In the genomic region with DNA sequence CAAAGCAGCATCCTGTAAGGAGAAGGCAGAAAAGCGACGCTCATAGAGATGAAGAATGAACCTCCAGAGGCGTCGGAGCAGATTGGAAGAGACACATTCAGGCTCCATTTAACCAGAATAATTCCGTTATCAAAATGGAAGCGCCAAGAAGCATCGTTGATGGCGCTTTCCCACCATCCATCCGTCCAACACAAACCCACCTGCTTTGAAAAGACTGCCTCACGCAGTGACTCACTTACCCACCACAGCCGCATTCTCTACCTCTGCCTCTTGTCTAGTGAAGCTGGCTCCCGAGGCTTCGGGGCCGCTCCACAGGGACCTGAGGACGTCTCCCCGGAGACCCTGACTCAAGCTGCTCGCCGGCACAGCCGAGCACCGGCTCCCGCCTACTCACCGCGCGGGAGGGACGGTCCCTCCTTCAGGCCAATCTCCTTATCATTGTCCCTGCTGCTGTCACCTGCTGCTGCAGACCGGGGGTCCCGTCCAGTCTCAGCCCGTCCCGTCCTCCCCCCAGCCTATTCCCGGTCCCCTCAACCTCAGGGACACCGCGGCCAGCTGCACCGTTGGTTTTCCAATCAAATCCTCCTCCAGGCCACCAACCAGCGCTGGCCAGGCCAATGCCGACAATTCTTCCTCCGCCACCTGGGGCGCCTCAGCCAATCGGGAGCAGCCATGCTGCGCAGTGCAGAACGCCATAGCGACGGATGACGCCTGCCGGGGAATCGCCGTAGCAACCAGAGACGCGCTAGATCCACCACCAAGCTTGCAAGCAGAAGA, we compare ENCODE assay signal across 8 cellular contexts. TPM values are rescaled to one million over a fixed set of nuclear protein-coding genes. Genes with fewer than 3 reads are reported as not detected.
DNase-seq lines count a peak whose midpoint lies in the region; ATAC-seq and TF ChIP-seq lines count a peak whose summit lies in the region.

A gene with protein sequence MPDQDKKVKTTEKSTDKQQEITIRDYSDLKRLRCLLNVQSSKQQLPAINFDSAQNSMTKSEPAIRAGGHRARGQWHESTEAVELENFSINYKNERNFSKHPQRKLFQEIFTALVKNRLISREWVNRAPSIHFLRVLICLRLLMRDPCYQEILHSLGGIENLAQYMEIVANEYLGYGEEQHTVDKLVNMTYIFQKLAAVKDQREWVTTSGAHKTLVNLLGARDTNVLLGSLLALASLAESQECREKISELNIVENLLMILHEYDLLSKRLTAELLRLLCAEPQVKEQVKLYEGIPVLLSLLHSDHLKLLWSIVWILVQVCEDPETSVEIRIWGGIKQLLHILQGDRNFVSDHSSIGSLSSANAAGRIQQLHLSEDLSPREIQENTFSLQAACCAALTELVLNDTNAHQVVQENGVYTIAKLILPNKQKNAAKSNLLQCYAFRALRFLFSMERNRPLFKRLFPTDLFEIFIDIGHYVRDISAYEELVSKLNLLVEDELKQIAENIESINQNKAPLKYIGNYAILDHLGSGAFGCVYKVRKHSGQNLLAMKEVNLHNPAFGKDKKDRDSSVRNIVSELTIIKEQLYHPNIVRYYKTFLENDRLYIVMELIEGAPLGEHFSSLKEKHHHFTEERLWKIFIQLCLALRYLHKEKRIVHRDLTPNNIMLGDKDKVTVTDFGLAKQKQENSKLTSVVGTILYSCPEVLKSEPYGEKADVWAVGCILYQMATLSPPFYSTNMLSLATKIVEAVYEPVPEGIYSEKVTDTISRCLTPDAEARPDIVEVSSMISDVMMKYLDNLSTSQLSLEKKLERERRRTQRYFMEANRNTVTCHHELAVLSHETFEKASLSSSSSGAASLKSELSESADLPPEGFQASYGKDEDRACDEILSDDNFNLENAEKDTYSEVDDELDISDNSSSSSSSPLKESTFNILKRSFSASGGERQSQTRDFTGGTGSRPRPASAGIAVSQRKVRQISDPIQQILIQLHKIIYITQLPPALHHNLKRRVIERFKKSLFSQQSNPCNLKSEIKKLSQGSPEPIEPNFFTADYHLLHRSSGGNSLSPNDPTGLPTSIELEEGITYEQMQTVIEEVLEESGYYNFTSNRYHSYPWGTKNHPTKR (minus strand): TSS at position 553 of the 777 bp plus-strand sequence. CDS start 16,501 bp downstream, outside the sequence.

- H3K4me3 ChIP-seq in NB4 (ENCODE audit: low read depth, low read length), result peak within 1 kb of the TSS; percentile 70
- H3K4me3 ChIP-seq in SU-DHL-6 (ENCODE audit: insufficient read depth, low read length, poor library complexity, severe bottlenecking), result peak within 1 kb of the TSS; percentile 50
- peak within 1 kb of the TSS; percentile 84 for H3K4me3 ChIP-seq in adipocyte (ENCODE audit: low read length)
- peak within 1 kb of the TSS; percentile 58 to 65 for H3K4me3 ChIP-seq in tibial artery

- H3K9ac ChIP-seq in SU-DHL-6 (ENCODE audit: low read length), result peak within 1 kb of the TSS; percentile 22; the same call in 1 of the 2 replicates
- H3K9ac ChIP-seq in adipocyte (ENCODE audit: low read length), result peak within 1 kb of the TSS; percentile 57

- no peak for TF ChIP-seq POLR2A in NB4 (IDR thresholded peaks at IDR 0.05; ENCODE audit: extremely low read depth, insufficient read length)

- CTCF ChIA-PET in HEK293T (lab: Yijun Ruan, JAX), result interaction anchor here (0.8 to 1.4 kb wide), 3 partner anchors 10 to 98 kb away, joined by 3 to 5 read pairs (median 4); no protein-coding TSS in a partner anchor

- H3K79me2 ChIP-seq in SU-DHL-6 (ENCODE audit: insufficient read depth, low read length), result no peaks in the 10 kb centered on the region

- H3K4me1 ChIP-seq in adipocyte (ENCODE audit: control insufficient read depth, insufficient read depth, low read length) (peaks cover 4% of the 10 kb centered on the region), tibial artery (peaks cover 0 to 8% (median 0%) of the 10 kb centered on the region in 4 donors)

- no peaks in the 10 kb centered on the region for H3K9me2 ChIP-seq in SU-DHL-6 (replicated peaks; ENCODE audit: insufficient read depth, low read length)

- peak within 1 kb of the TSS; percentile 6 for H2AFZ ChIP-seq in SU-DHL-6 (ENCODE audit: low read depth, low read length, severe bottlenecking)

- in situ Hi-C loops in G401 (cut with HindIII; ENCODE audit: low sequenced_read_pairs), result loop anchor here (5.0 to 25.0 kb wide), 2 partner anchors 38 to 293 kb away; no protein-coding TSS in a partner anchor

- POLR2A ChIA-PET in HEK293T (lab: Yijun Ruan, JAX), result no interaction called here

- H3K36me3 ChIP-seq in SU-DHL-6 (ENCODE audit: low read length) (no peaks in the 10 kb centered on the region; the same call in 1 of the 2 replicates), adipocyte (ENCODE audit: control insufficient read depth, insufficient read depth, low read length, severe bottlenecking) (peaks cover 21% of the 10 kb centered on the region), tibial artery (no peaks in the 10 kb centered on the region)

- H3K4me2 ChIP-seq in SU-DHL-6 (ENCODE audit: low read depth, low read length, poor library complexity, severe bottlenecking), result peak within 1 kb of the TSS; percentile 53

- 0 out of 2 replicates have a peak, but pooled peaks cover 2% of the 10 kb centered on the region for H3F3A ChIP-seq in SU-DHL-6 (ENCODE audit: insufficient read depth)

- no peak within 1 kb of the TSS for H3K27ac ChIP-seq in SU-DHL-6 (ENCODE audit: low read depth, low read length)
- no peak within 1 kb of the TSS for H3K27ac ChIP-seq in tibial artery

- H3K9me3 ChIP-seq in SU-DHL-6 (ENCODE audit: insufficient read depth, low read length) (no peaks in the 10 kb centered on the region), adipocyte (ENCODE audit: control insufficient read depth, low read length) (no peaks in the 10 kb centered on the region), tibial artery (no peaks in the 10 kb centered on the region)

- TF ChIP-seq CTCF in NB4 (IDR thresholded peaks at IDR 0.05; ENCODE audit: low read depth, low read length) (no peak), SU-DHL-6 (IDR thresholded peaks at IDR 0.05; ENCODE audit: insufficient read depth, low read length, poor library complexity, severe bottlenecking) (no peak), tibial artery (IDR thresholded peaks at IDR 0.05) (no peak)

- intact Hi-C loops in left cardiac atrium (cut with DNase I), result no loop called here
- intact Hi-C loops in tibial artery (cut with DNase I; ENCODE audit: low total_unique reads), result no loop called here

- ATAC-seq in left cardiac atrium, result peak; percentile 100

- H4K20me1 ChIP-seq in SU-DHL-6 (ENCODE audit: low read depth, low read length), result no peaks in the 10 kb centered on the region

- H3K27me3 ChIP-seq in SU-DHL-6 (ENCODE audit: low read length) (no peaks in the 10 kb centered on the region), adipocyte (replicated peaks; ENCODE audit: control insufficient read depth, insufficient read depth, low read length) (no peaks in the 10 kb centered on the region), tibial artery (no peaks in the 10 kb centered on the region)

- peak; percentile 91 for DNase-seq in G401 (ENCODE audit: low spot score)
- DNase-seq in HEK293T (ENCODE audit: extremely low spot score), result peak; percentile 96
- peak; percentile 88 for DNase-seq in NB4 (ENCODE audit: low read depth)
- DNase-seq in adipocyte (ENCODE audit: low read depth), result no peak
- DNase-seq in left cardiac atrium, result peak; percentile 92
- peak; percentile 71 for DNase-seq in pons (ENCODE audit: low spot score)
- DNase-seq in tibial artery, result peak; percentile 79 to 91

TF ChIP-seq in HEK293T, 16 proteins besides CTCF, POLR2A, EP300 and RAD21:
- TF ChIP-seq FOXK2 (IDR thresholded peaks at IDR 0.05), result peak; percentile 92
- no peak for TF ChIP-seq ELF4 (IDR thresholded peaks at IDR 0.05)
- no peak for TF ChIP-seq SP1 (IDR thresholded peaks at IDR 0.05)
- no peak for TF ChIP-seq FOXM1 (IDR thresholded peaks at IDR 0.05; ENCODE audit: borderline replicate concordance)
- TF ChIP-seq L3MBTL2 (conservative IDR thresholded peaks at IDR 0.05), result peak; percentile 60

RNA-seq across cellular contexts. Expression of the gene that starts here (rescaled TPM):
- total RNA-seq in G401 (2014; rRNA removed; shearing (Covaris generic)), result 0.51 and 2.9 TPM in 2 replicates
- 1 to 10 TPM; 5.1 to 6.1 TPM for total RNA-seq in left cardiac atrium
